In genomic region chr13:108120332-108120731, GRCh38 we compare ENCODE assay signal across 21 cellular contexts.
A peak's percentile ranks its signal among the peaks of the same experiment; 100 is the strongest.
DNase-seq lines count a peak whose midpoint lies in the region; ATAC-seq, FAIRE-seq and TF ChIP-seq lines count a peak whose summit lies in the region.
"Had no signal": no experiment of that assay in that cellular context is flagged by ENCODE, and none has a peak within 500 bp of the region (broad histone marks: within the 10 kb centered on the region; RNA-seq: fewer than 3 reads in every experiment).

No MANE protein-coding gene starts in this region.

- H3K4me1 ChIP-seq in BE2C (peaks cover 3% of the 10 kb centered on the region; the same call in 1 of the 2 replicates), H1 (replicated peaks in 1 of 4; ENCODE audit: control insufficient read depth in 3 of 4, insufficient read depth in 4 of 4, low read length in 3 of 4) (no peaks in the 10 kb centered on the region; a peak in 1 of 7 replicates), heart left ventricle (no peaks in the 10 kb centered on the region)
- H3K4me1 ChIP-seq: A549, vagina had no signal

- H4K91ac ChIP-seq in H1 (replicated peaks; ENCODE audit: insufficient read length, low read length), result no peak overlapping the region

- H2BK15ac ChIP-seq in H1 (ENCODE audit: low read length), result no peak overlapping the region

- no peaks in the 10 kb centered on the region for H3K9me3 ChIP-seq in BE2C
- no peaks in the 10 kb centered on the region for H3K9me3 ChIP-seq in H1 (ENCODE audit: insufficient read depth in 2 of 2, low read depth in 1 of 2, low read length in 1 of 2)
- H3K9me3 ChIP-seq in heart left ventricle, result no peaks in the 10 kb centered on the region
- H3K9me3 ChIP-seq: A549, vagina had no signal

- H3K27me3 ChIP-seq in BE2C, result no peaks in the 10 kb centered on the region
- H3K27me3 ChIP-seq in H1 (replicated peaks in 1 of 4; ENCODE audit: control insufficient read depth in 3 of 4, extremely low read depth in 1 of 4, insufficient read depth in 3 of 4, low read length in 3 of 4), result no peaks in the 10 kb centered on the region
- no peaks in the 10 kb centered on the region for H3K27me3 ChIP-seq in heart left ventricle
- H3K27me3 ChIP-seq: vagina had no signal

- H3K4me2 ChIP-seq in H1 (ENCODE audit: insufficient read depth in 1 of 2, low read depth in 2 of 2, low read length in 2 of 2), result no peak overlapping the region
- H3K4me2 ChIP-seq: A549 had no signal

- H3K36me3 Mint-ChIP-seq in activated naive CD4-positive, alpha-beta T cell treated with anti-CD3 and anti-CD28 coated beads, Interleukin-2, amount 50 U/mL, for 72 hours, result peaks cover 0 to 6% of the 10 kb centered on the region in 2 donors

- H3K23me2 ChIP-seq in H1 (ENCODE audit: low read depth, low read length), result no peaks in the 10 kb centered on the region

- H2BK120ac ChIP-seq in H1 (replicated peaks; ENCODE audit: low read depth, low read length), result no peak overlapping the region

- H3K9ac ChIP-seq in H1 (replicated peaks in 1 of 4; ENCODE audit: extremely low read depth in 1 of 4, low read depth in 3 of 4, low read length in 3 of 4), result no peak overlapping the region

- no peak overlapping the region for H2BK12ac ChIP-seq in H1 (ENCODE audit: low read depth, low read length)

- H3K14ac ChIP-seq in H1 (ENCODE audit: insufficient read length), result no peak overlapping the region

- H3K9me3 Mint-ChIP-seq in activated naive CD4-positive, alpha-beta T cell treated with anti-CD3 and anti-CD28 coated beads, Interleukin-2, amount 50 U/mL, for 72 hours, result peaks cover under 1 to 6% of the 10 kb centered on the region in 2 donors

- H4K5ac ChIP-seq in H1 (ENCODE audit: insufficient read length, low read depth, low read length), result no peak overlapping the region

- no peak overlapping the region for H3K4ac ChIP-seq in H1 (replicated peaks; ENCODE audit: insufficient read length, low read depth, low read length)

- no peak for TF ChIP-seq POLR2A in H1 (IDR thresholded peaks at IDR 0.05; ENCODE audit: control extremely low read depth in 1 of 2, low read depth in 2 of 2, low read length in 2 of 2)
- no peak for TF ChIP-seq POLR2A in heart left ventricle (IDR thresholded peaks at IDR 0.05)
- TF ChIP-seq POLR2A in erythroblast (IDR thresholded peaks at IDR 0.05; ENCODE audit: low read length), result no peak

- CTCF ChIA-PET in H1 (lab: Charles Lee; ENCODE audit: partially characterized antibody), result interaction anchor here (1.1 kb wide), 1 partner anchor 35 kb away, joined by 4 read pairs; no protein-coding TSS in a partner anchor

- no peak overlapping the region for H3K27ac Mint-ChIP-seq in activated naive CD4-positive, alpha-beta T cell treated with anti-CD3 and anti-CD28 coated beads, Interleukin-2, amount 50 U/mL, for 72 hours

- TF ChIP-seq RAD21 in H1 (IDR thresholded peaks at IDR 0.05 in 1 of 2, conservative IDR thresholded peaks at IDR 0.05 in 1 of 2; ENCODE audit: low read depth in 2 of 2, low read length in 2 of 2), result no peak

- whole genome bisulfite sequencing in H1 (ENCODE audit: extremely low coverage in 1 of 2, insufficient coverage in 1 of 2, insufficient read length in 1 of 2, insufficient replicate concordance in 2 of 2, low coverage in 1 of 2, low lambda C conversion rate in 2 of 2, missing lambda C conversion rate in 1 of 2), 2 experiments, result 83% methylated on average over 5 of the region's 5 CpGs; no CpG with 5 or more reads in 1 of the 2 experiments
- 70 to 73% (median 72%) methylated on average over 5 of the region's 5 CpGs for WGBS in heart left ventricle, 4 donors

- H3K27ac ChIP-seq in H1 (ENCODE audit: low read depth, low read length) (no peak overlapping the region), heart left ventricle (no peak overlapping the region)
- H3K27ac ChIP-seq: A549, vagina had no signal

- H3K18ac ChIP-seq in H1 (ENCODE audit: extremely low read depth, low read length), result no peak overlapping the region

- H2AFZ ChIP-seq in H1 (ENCODE audit: low read length), result no peak overlapping the region

- intact Hi-C loops in heart left ventricle (cut with DNase I), result no loop called here

- H4K8ac ChIP-seq in H1 (ENCODE audit: extremely low read depth, insufficient read depth, low read length), result no peak overlapping the region

- peak; percentile 26 for DNase-seq in BE2C
- peak; percentile 57 for DNase-seq in HT1080 (ENCODE audit: low read depth)
- DNase-seq in NCI-H774 (lab: John Stamatoyannopoulos, UW), result peak; percentile 98
- no peak for DNase-seq in H1 (ENCODE audit: low read depth in 1 of 2, low spot score in 2 of 2)
- DNase-seq in activated naive CD4-positive, alpha-beta T cell treated with anti-CD3 and anti-CD28 coated beads, Interleukin-2, amount 50 U/mL, for 72 hours (ENCODE audit: low spot score in 2 of 2), result no peak
- no peak for DNase-seq in heart left ventricle
- DNase-seq in erythroblast (lab: John Stamatoyannopoulos, UW), result no peak
- no peak for DNase-seq in NCI-H82 treated with DMSO at 0.1 percent for 48 hours (lab: John Stamatoyannopoulos, UW; ENCODE audit: unreplicated experiment)
- DNase-seq: activated CD4-positive, alpha-beta T cell treated with anti-CD3 and anti-CD28 coated beads, Interleukin-2, amount 50 U/mL, for 1 hour; activated gamma-delta T cell treated with Interleukin-2 at 50 U/mL for 16 hours; activated T-cell treated with anti-CD3 and anti-CD28 coated beads for 4 hours; effector CD4-positive, alpha-beta T cell; glutamatergic neuron; Karpas-422; left ventricle myocardium superior; NCI-H1092; NK-92 treated with Interleukin-12 subunit alpha and Interleukin-12 subunit beta, amount 100 ng/mL, for 24 hours; occipital lobe; stimulated activated CD4-positive, alpha-beta T cell treated with anti-CD3 and anti-CD28 coated beads, Interleukin-12 subunit alpha, Interleukin-12 subunit beta, amount 100 ng/mL, for 4 hours had no signal

- H4K20me1 ChIP-seq in H1 (replicated peaks in 1 of 2; ENCODE audit: control insufficient read depth in 1 of 2, insufficient read depth in 2 of 2, low read length in 2 of 2), result no peaks in the 10 kb centered on the region

- no peaks in the 10 kb centered on the region for H3K79me2 ChIP-seq in H1 (ENCODE audit: control insufficient read depth in 1 of 2, insufficient read depth in 2 of 2, low read length in 2 of 2)

- no peak for TF ChIP-seq EP300 in H1 (IDR thresholded peaks at IDR 0.05; ENCODE audit: borderline replicate concordance in 1 of 2, low read depth in 2 of 2, low read length in 2 of 2)

- H2BK5ac ChIP-seq in H1 (ENCODE audit: low read depth, low read length), result no peak overlapping the region

- TF ChIP-seq CTCF in BE2C (IDR thresholded peaks at IDR 0.05; ENCODE audit: low read depth, low read length) (no peak), H1 (IDR thresholded peaks at IDR 0.05; ENCODE audit: control extremely low read depth in 1 of 3, insufficient read depth in 1 of 3, low read depth in 1 of 3, low read length in 3 of 3) (no peak), heart left ventricle (IDR thresholded peaks at IDR 0.05) (no peak)

- no peaks in the 10 kb centered on the region for H3K79me1 ChIP-seq in H1 (ENCODE audit: low read depth, low read length)

- ATAC-seq in activated naive CD4-positive, alpha-beta T cell treated with anti-CD3 and anti-CD28 coated beads, Interleukin-2, amount 50 U/mL, for 72 hours, result no peak
- no peak for ATAC-seq in heart left ventricle
- ATAC-seq: A549, left ventricle myocardium superior had no signal

- no peak overlapping the region for H2BK20ac ChIP-seq in H1 (ENCODE audit: low read length)

- no peak overlapping the region for H3K23ac ChIP-seq in H1 (ENCODE audit: insufficient read length)

- POLR2A ChIA-PET in H1 (lab: Charles Lee; ENCODE audit: partially characterized antibody), result no interaction called here

- H2AK5ac ChIP-seq in H1 (ENCODE audit: low read depth, low read length), result no peak overlapping the region

- no peak for FAIRE-seq in H1 (lab: Jason Lieb, UNC)
- FAIRE-seq: A549 had no signal

- H3K4me3 ChIP-seq in BE2C (ENCODE audit: low read depth, low read length), result no peak overlapping the region
- no peak overlapping the region for H3K4me3 ChIP-seq in H1 (ENCODE audit: extremely low read depth in 1 of 4, insufficient read depth in 2 of 4, low read depth in 3 of 4, low read length in 4 of 4)
- H3K4me3 ChIP-seq in heart left ventricle, result no peak overlapping the region
- H3K4me3 ChIP-seq: A549, vagina had no signal

- H3K36me3 ChIP-seq in BE2C (no peaks in the 10 kb centered on the region), H1 (ENCODE audit: control insufficient read depth in 2 of 4, insufficient read depth in 4 of 4, low read length in 3 of 4) (no peaks in the 10 kb centered on the region), heart left ventricle (no peaks in the 10 kb centered on the region)
- H3K36me3 ChIP-seq: vagina had no signal

- H3K56ac ChIP-seq in H1 (replicated peaks; ENCODE audit: insufficient read length, low read depth, low read length), result no peak overlapping the region

TF ChIP-seq in H1, 55 proteins besides CTCF, POLR2A, EP300 and RAD21:
- peak; percentile 72; the same call in 1 of the 2 replicates for TF ChIP-seq YY1 (IDR thresholded peaks at IDR 0.05; ENCODE audit: low read depth, low read length)
- TF ChIP-seq NANOG (IDR thresholded peaks at IDR 0.05; ENCODE audit: insufficient read depth, low read depth, low read length, poor library complexity, severe bottlenecking), result no peak
- TF ChIP-seq USF2 (IDR thresholded peaks at IDR 0.05; ENCODE audit: low read length), result no peak

Comparison
In these comparisons a context has a peak if more than half of its experiments do, and no peak if none do; other contexts are left out.
1. DNase-seq: peak in BE2C (single experiment), HT1080 (single experiment) and NCI-H774 (single experiment); none in H1 (0 of 2), activated naive CD4-positive, alpha-beta T cell treated with anti-CD3 and anti-CD28 coated beads, Interleukin-2, amount 50 U/mL, for 72 hours (0 of 2), heart left ventricle (0 of 5), erythroblast (0 of 2) and NCI-H82 treated with DMSO at 0.1 percent for 48 hours (single experiment).